Comparison of ENCODE assay signal across 10 cellular contexts in the genomic region with DNA sequence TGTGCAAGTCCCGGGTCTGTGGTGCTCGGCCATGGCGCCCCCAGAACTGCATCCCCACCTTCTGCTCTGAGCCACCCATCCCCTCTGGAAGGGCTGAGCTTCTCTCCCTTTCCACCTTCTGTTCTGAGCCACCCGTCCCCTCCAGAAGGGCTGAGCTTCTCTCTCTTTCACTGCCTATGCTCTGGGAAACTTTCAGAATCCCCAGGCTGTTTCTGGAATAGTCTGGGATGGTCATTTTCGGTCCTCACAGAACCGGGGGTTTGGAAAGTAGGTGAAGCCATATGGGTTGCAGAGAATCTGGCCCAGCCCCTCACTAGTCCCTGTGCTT. TPM values are rescaled to one million over a fixed set of nuclear protein-coding genes. Genes with fewer than 3 reads are reported as not detected.
DNase-seq lines count a peak whose midpoint lies in the region; ATAC-seq and TF ChIP-seq lines count a peak whose summit lies in the region.
"Had no signal": no experiment of that assay in that cellular context is flagged by ENCODE, and none has a peak within 500 bp of the region (broad histone marks: within the 10 kb centered on the region; RNA-seq: fewer than 3 reads in every experiment).

No MANE protein-coding gene starts in this region.

- peaks cover 11% of the 10 kb centered on the region for H3K79me2 ChIP-seq in PC-3 (ENCODE audit: low read length)

- peaks cover 24% of the 10 kb centered on the region for H3K36me3 Mint-ChIP-seq in CD4-positive, alpha-beta T cell (ENCODE audit: low read depth)
- no peaks in the 10 kb centered on the region for H3K36me3 Mint-ChIP-seq in natural killer cell treated with Interleukin-12 subunit alpha and Interleukin-12 subunit beta and Interleukin-15 and Interleukin-18, amount 100 ng/mL, for 72 hours

- CTCF ChIA-PET in CD4-positive, alpha-beta T cell (lab: Charles Lee): interaction anchor here (1.2 to 2.7 kb wide), 2 partner anchors 23 to 35 kb away, joined by 4 to 7 read pairs; no protein-coding TSS in a partner anchor
- CTCF ChIA-PET in PC-3 (lab: Charles Lee): no interaction called here

- H3K27me3 ChIP-seq in CD4-positive, alpha-beta T cell (ENCODE audit: control insufficient read depth, insufficient read depth, low read length): no peaks in the 10 kb centered on the region
- no peaks in the 10 kb centered on the region for H3K27me3 ChIP-seq in PC-3 (ENCODE audit: low read length)
- H3K27me3 ChIP-seq: MG63 had no signal

- H4K20me1 ChIP-seq in PC-3 (ENCODE audit: low read length): no peaks in the 10 kb centered on the region

- no peaks in the 10 kb centered on the region for H3K27me3 Mint-ChIP-seq in CD4-positive, alpha-beta T cell
- H3K27me3 Mint-ChIP-seq in natural killer cell treated with Interleukin-12 subunit alpha and Interleukin-12 subunit beta and Interleukin-15 and Interleukin-18, amount 100 ng/mL, for 72 hours: no peaks in the 10 kb centered on the region

- H3K27ac Mint-ChIP-seq in CD4-positive, alpha-beta T cell: peak overlapping the region; percentile 96
- H3K27ac Mint-ChIP-seq in natural killer cell treated with Interleukin-12 subunit alpha and Interleukin-12 subunit beta and Interleukin-15 and Interleukin-18, amount 100 ng/mL, for 72 hours: peak overlapping the region; percentile 95 to 98

- no peaks in the 10 kb centered on the region for H3K9me3 Mint-ChIP-seq in CD4-positive, alpha-beta T cell
- peaks cover 3% of the 10 kb centered on the region for H3K9me3 Mint-ChIP-seq in natural killer cell treated with Interleukin-12 subunit alpha and Interleukin-12 subunit beta and Interleukin-15 and Interleukin-18, amount 100 ng/mL, for 72 hours

- no peak overlapping the region for H3K9ac ChIP-seq in PC-3 (ENCODE audit: low read length)

- no TSS peak for BruUV-seq in PC-3 (replicated peaks; lab: Mats Ljungman, UMichigan)

- H3F3A ChIP-seq in PC-3 (ENCODE audit: low read length, unreplicated experiment): no peaks in the 10 kb centered on the region

- peaks cover 19% of the 10 kb centered on the region for H3K4me1 ChIP-seq in PC-3 (ENCODE audit: insufficient read depth, low read length)

- H2AFZ ChIP-seq in PC-3 (ENCODE audit: low read length): no peak overlapping the region

- ATAC-seq in CD4-positive, alpha-beta T cell (ENCODE audit: poor library complexity): no peak
- no peak for ATAC-seq in natural killer cell treated with Interleukin-12 subunit alpha and Interleukin-12 subunit beta and Interleukin-15 and Interleukin-18, amount 100 ng/mL, for 72 hours
- ATAC-seq in PC-3: no peak

- peak overlapping the region; percentile 99 for H3K4me3 ChIP-seq in Jurkat, Clone E6-1 (ENCODE audit: low read length)
- H3K4me3 ChIP-seq in coronary artery: peak overlapping the region; percentile 58
- H3K4me3 ChIP-seq in PC-3 (ENCODE audit: low read length): no peak overlapping the region
- H3K4me3 ChIP-seq: MG63 had no signal

- no peaks in the 10 kb centered on the region for H3K9me2 ChIP-seq in PC-3 (replicated peaks; ENCODE audit: low read length)

- no peak for DNase-seq in CD4-positive, alpha-beta T cell
- no peak for DNase-seq in Jurkat, Clone E6-1 (ENCODE audit: low read depth, low spot score)
- no peak for DNase-seq in coronary artery (ENCODE audit: low spot score)
- DNase-seq in natural killer cell treated with Interleukin-12 subunit alpha and Interleukin-12 subunit beta and Interleukin-15 and Interleukin-18, amount 100 ng/mL, for 72 hours (ENCODE audit: low spot score): no peak
- DNase-seq in PC-3: no peak
- no peak for DNase-seq in NCI-H187 treated with DMSO at 0.1 percent for 48 hours (lab: John Stamatoyannopoulos, UW)
- no peak for DNase-seq in activated effector memory CD4-positive, alpha-beta T cell treated with anti-CD3 and anti-CD28 coated beads, Interleukin-2, amount 50 U/mL, for 16 hours
- DNase-seq in CD1c-positive myeloid dendritic cell (ENCODE audit: extremely low spot score): no peak
- DNase-seq: MG63, NCI-H510A treated with DMSO at 0.1 percent for 48 hours had no signal

- TF ChIP-seq CTCF in CD4-positive, alpha-beta T cell (IDR thresholded peaks at IDR 0.05): no peak
- TF ChIP-seq CTCF in coronary artery (IDR thresholded peaks at IDR 0.05) (no peak), PC-3 (conservative IDR thresholded peaks at IDR 0.05; ENCODE audit: low read depth, low read length) (no peak)

- peak overlapping the region; percentile 82 for H3K27ac ChIP-seq in CD4-positive, alpha-beta T cell (ENCODE audit: low read depth, low read length)
- H3K27ac ChIP-seq in coronary artery (peak overlapping the region in 1 of 2 donors; percentile 47), PC-3 (ENCODE audit: low read length) (no peak overlapping the region)

- no peaks in the 10 kb centered on the region for H3K36me3 ChIP-seq in PC-3 (ENCODE audit: low read depth, low read length)
- H3K36me3 ChIP-seq: MG63 had no signal

- POLR2A ChIA-PET in CD4-positive, alpha-beta T cell (lab: Charles Lee): interaction anchor here (1.3 to 2.0 kb wide), 4 partner anchors 8 to 300 kb away, joined by 4 to 10 read pairs (median 7); a partner anchor contains a TSS
- POLR2A ChIA-PET in PC-3 (lab: Charles Lee; ENCODE audit: unreplicated experiment): no interaction called here

- peaks cover 78% of the 10 kb centered on the region for H3K4me1 Mint-ChIP-seq in CD4-positive, alpha-beta T cell (ENCODE audit: low read depth)
- peaks cover 64 to 79% of the 10 kb centered on the region in 2 donors for H3K4me1 Mint-ChIP-seq in natural killer cell treated with Interleukin-12 subunit alpha and Interleukin-12 subunit beta and Interleukin-15 and Interleukin-18, amount 100 ng/mL, for 72 hours (ENCODE audit: low read depth in 2 of 2)

- peak overlapping the region; percentile 93 for H3K4me3 Mint-ChIP-seq in CD4-positive, alpha-beta T cell
- H3K4me3 Mint-ChIP-seq in natural killer cell treated with Interleukin-12 subunit alpha and Interleukin-12 subunit beta and Interleukin-15 and Interleukin-18, amount 100 ng/mL, for 72 hours: peak overlapping the region; percentile 93

- intact Hi-C loops in CD4-positive, alpha-beta T cell (cut with DNase I, micrococcal nuclease): loop anchor here in 1 of 2 experiments (1.0 to 10.0 kb wide), 2 partner anchors 9 to 143 kb away; a partner anchor contains a TSS
- intact Hi-C loops in PC-3 (cut with micrococcal nuclease): no loop called here

- H3K9me3 ChIP-seq in CD4-positive, alpha-beta T cell (ENCODE audit: control insufficient read depth, low read length): no peaks in the 10 kb centered on the region
- no peaks in the 10 kb centered on the region for H3K9me3 ChIP-seq in PC-3 (ENCODE audit: low read length)
- H3K9me3 ChIP-seq: MG63 had no signal

- H3K4me2 ChIP-seq in PC-3 (ENCODE audit: low read length): no peak overlapping the region

RNA-seq across cellular contexts. Expression of a gene that starts 3.4 kb away (rescaled TPM):
- total RNA-seq in CD4-positive, alpha-beta T cell: 10 to 100 TPM in 1 of 2 experiments, 1 to 10 TPM in 1; 8.9 to 10.3 TPM
- 202 TPM for polyA plus RNA-seq in Jurkat, Clone E6-1 (2012; ENCODE audit: insufficient read depth, insufficient read length)
- total RNA-seq in natural killer cell treated with Interleukin-12 subunit alpha and Interleukin-12 subunit beta and Interleukin-15 and Interleukin-18, amount 100 ng/mL, for 72 hours: 10 to 100 TPM; 32.0 to 59.3 TPM
- total RNA-seq in PC-3 (2014; rRNA removed): 123 and 129 TPM in 2 replicates
